8 cellular contexts compared by ENCODE assay signal in genomic region chr4:127964426-127965061, GRCh38. TPM values are rescaled to one million over a fixed set of nuclear protein-coding genes. Genes with fewer than 3 reads are reported as not detected.
DNase-seq lines count a peak whose midpoint lies in the region; ATAC-seq and TF ChIP-seq lines count a peak whose summit lies in the region.
"Not testable (repeated sequence)": the region's sequence is repeated elsewhere in the genome, so short reads cannot be mapped to it uniquely, and the experiment has no call there.

No MANE protein-coding gene starts in this region.

- peaks cover 11% of the 10 kb centered on the region for H3K36me3 Mint-ChIP-seq in activated T-helper 1 cell treated with anti-CD3 and anti-CD28 coated beads, Interleukin-12 subunit alpha, Interleukin-12 subunit beta, Interleukin-2, Interleukin-4 antibody, amounts not matched to agents 30 ng/mL and 10 ng/mL and 1 ng/mL, durations not matched to agents 14 hours and 24 hours and 36 hours (ENCODE audit: low read depth)
- H3K36me3 Mint-ChIP-seq in mesothelial cell of epicardium, result not testable (repeated sequence)

- intact Hi-C loops in activated T-helper 1 cell treated with anti-CD3 and anti-CD28 coated beads, Interleukin-12 subunit alpha, Interleukin-12 subunit beta, Interleukin-2, Interleukin-4 antibody, amounts not matched to agents 30 ng/mL and 10 ng/mL and 1 ng/mL, durations not matched to agents 14 hours and 24 hours and 36 hours (cut with micrococcal nuclease), result loop anchor here (1.0 to 10.0 kb wide), 8 partner anchors 33 to 1132 kb away; partner anchors contain the start of genes C4orf33, HSPA4L, LARP1B and PLK4

- H3K9me3 Mint-ChIP-seq in activated T-helper 1 cell treated with anti-CD3 and anti-CD28 coated beads, Interleukin-12 subunit alpha, Interleukin-12 subunit beta, Interleukin-2, Interleukin-4 antibody, amounts not matched to agents 30 ng/mL and 10 ng/mL and 1 ng/mL, durations not matched to agents 14 hours and 24 hours and 36 hours; mesothelial cell of epicardium: not testable (repeated sequence)

- DNase-seq in CD1c-positive myeloid dendritic cell (ENCODE audit: extremely low spot score) (peak; percentile 9), NOMO-1 treated with dmso at 0.1 percent for 144 hours (lab: John Stamatoyannopoulos, UW; ENCODE audit: unreplicated experiment) (peak; percentile 55), mesothelial cell of epicardium (ENCODE audit: low spot score in 2 of 2, unreplicated experiment in 2 of 2) (peak in 1 of 2 experiments; percentile 68)
- peak; percentile 16 for DNase-seq in activated T-helper 1 cell treated with anti-CD3 and anti-CD28 coated beads, Interleukin-12 subunit alpha, Interleukin-12 subunit beta, Interleukin-2, Interleukin-4 antibody, amounts not matched to agents 30 ng/mL and 10 ng/mL and 1 ng/mL, durations not matched to agents 14 hours and 24 hours and 36 hours (ENCODE audit: low spot score)
- DNase-seq in epithelial cell of proximal tubule (ENCODE audit: low read depth), result not testable (repeated sequence)
- peak in 2 of 3 donors; percentile 5 to 11 for DNase-seq in stimulated activated CD4-positive, alpha-beta T cell treated with anti-CD3 and anti-CD28 coated beads, TNF-alpha, amount 100 ng/mL, for 48 hours (ENCODE audit: low read depth in 3 of 3)

- H3K27me3 Mint-ChIP-seq in activated T-helper 1 cell treated with anti-CD3 and anti-CD28 coated beads, Interleukin-12 subunit alpha, Interleukin-12 subunit beta, Interleukin-2, Interleukin-4 antibody, amounts not matched to agents 30 ng/mL and 10 ng/mL and 1 ng/mL, durations not matched to agents 14 hours and 24 hours and 36 hours (ENCODE audit: insufficient read depth); mesothelial cell of epicardium (ENCODE audit: low read depth): not testable (repeated sequence)

- peak overlapping the region; percentile 96 for H3K27ac Mint-ChIP-seq in activated T-helper 1 cell treated with anti-CD3 and anti-CD28 coated beads, Interleukin-12 subunit alpha, Interleukin-12 subunit beta, Interleukin-2, Interleukin-4 antibody, amounts not matched to agents 30 ng/mL and 10 ng/mL and 1 ng/mL, durations not matched to agents 14 hours and 24 hours and 36 hours
- peak overlapping the region; percentile 97 for H3K27ac Mint-ChIP-seq in mesothelial cell of epicardium

- H3K4me3 ChIP-seq in epithelial cell of proximal tubule (ENCODE audit: low read depth, low read length), result peak overlapping the region; percentile 95

- TF ChIP-seq CTCF in epithelial cell of proximal tubule (conservative IDR thresholded peaks at IDR 0.05; ENCODE audit: low read depth, low read length); mesothelial cell of epicardium (IDR thresholded peaks at IDR 0.05; ENCODE audit: unreplicated experiment): not testable (repeated sequence)

- ATAC-seq in GM19468 (IDR thresholded peaks at IDR 0.05; ENCODE audit: extremely low read depth, unreplicated experiment) (peak; percentile 10), HG03066 (IDR thresholded peaks at IDR 0.05; ENCODE audit: low read depth, unreplicated experiment) (peak; percentile 12)

- H3K4me1 Mint-ChIP-seq in activated T-helper 1 cell treated with anti-CD3 and anti-CD28 coated beads, Interleukin-12 subunit alpha, Interleukin-12 subunit beta, Interleukin-2, Interleukin-4 antibody, amounts not matched to agents 30 ng/mL and 10 ng/mL and 1 ng/mL, durations not matched to agents 14 hours and 24 hours and 36 hours (ENCODE audit: low read depth), result peaks cover 42% of the 10 kb centered on the region
- H3K4me1 Mint-ChIP-seq in mesothelial cell of epicardium, result peaks cover 22% of the 10 kb centered on the region

- peak overlapping the region; percentile 90 for H3K4me3 Mint-ChIP-seq in activated T-helper 1 cell treated with anti-CD3 and anti-CD28 coated beads, Interleukin-12 subunit alpha, Interleukin-12 subunit beta, Interleukin-2, Interleukin-4 antibody, amounts not matched to agents 30 ng/mL and 10 ng/mL and 1 ng/mL, durations not matched to agents 14 hours and 24 hours and 36 hours
- peak overlapping the region; percentile 98 for H3K4me3 Mint-ChIP-seq in mesothelial cell of epicardium

RNA-seq across cellular contexts. Expression of gene MFSD8, which starts 0.4 kb away (rescaled TPM):
- 18.7 and 21.1 TPM in 2 replicates for total RNA-seq in activated T-helper 1 cell treated with anti-CD3 and anti-CD28 coated beads, Interleukin-12 subunit alpha, Interleukin-12 subunit beta, Interleukin-2, Interleukin-4 antibody, amounts not matched to agents 30 ng/mL and 10 ng/mL and 1 ng/mL, durations not matched to agents 14 hours and 24 hours and 36 hours
- total RNA-seq in epithelial cell of proximal tubule (10.3 and 12.2 TPM in 2 replicates), mesothelial cell of epicardium (29.6 to 33.9 TPM (median 29.9 TPM) in 3 replicates)

RNA-seq across cellular contexts. Expression of gene ABHD18, which starts 0.7 kb away (rescaled TPM):
- 18.3 and 18.5 TPM in 2 replicates for total RNA-seq in activated T-helper 1 cell treated with anti-CD3 and anti-CD28 coated beads, Interleukin-12 subunit alpha, Interleukin-12 subunit beta, Interleukin-2, Interleukin-4 antibody, amounts not matched to agents 30 ng/mL and 10 ng/mL and 1 ng/mL, durations not matched to agents 14 hours and 24 hours and 36 hours
- total RNA-seq in epithelial cell of proximal tubule, result 3.6 and 6.8 TPM in 2 replicates
- 15.0 to 17.7 TPM (median 16.3 TPM) in 3 replicates for total RNA-seq in mesothelial cell of epicardium
